ENCODE assay signal across 1 cellular context in genomic region chr16:19359556-19359955, GRCh38.
TF ChIP-seq lines count a peak whose summit lies in the region.

No MANE protein-coding gene starts in this region.

TF ChIP-seq in GM23338, 12 proteins besides CTCF, POLR2A, EP300 and RAD21 (continued from another document):
- no peak for TF ChIP-seq ZNF462 (CRISPR knock-in tag; IDR thresholded peaks at IDR 0.05)
